Comparison of ENCODE assay signal across 22 cellular contexts in the genomic region with DNA sequence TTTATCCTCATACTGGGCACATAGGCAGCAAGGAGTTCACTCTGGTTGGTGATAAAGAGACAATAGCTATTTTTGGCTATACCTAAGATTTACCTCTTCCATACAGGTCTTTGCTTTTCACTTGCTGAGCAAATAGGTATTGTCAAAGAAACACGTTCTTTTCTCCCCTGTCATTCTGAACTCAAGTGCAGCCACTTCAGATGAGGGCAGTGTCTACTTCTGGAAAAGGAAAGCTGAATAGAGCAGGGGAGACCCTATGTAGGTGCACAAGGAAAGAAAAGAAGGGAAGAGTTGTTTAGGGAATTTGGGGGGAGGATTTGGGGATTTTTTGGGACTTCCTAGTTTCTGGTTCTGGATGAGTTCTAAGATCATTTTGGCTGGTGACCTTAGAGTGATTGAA.
"Had no signal": no experiment of that assay in that cellular context is flagged by ENCODE, and none has a peak within 500 bp of the region (broad histone marks: within the 10 kb centered on the region; RNA-seq: fewer than 3 reads in every experiment).

No MANE protein-coding gene starts in this region.

- H3K4me1 Mint-ChIP-seq: nephron progenitor cell; stimulated activated effector memory CD8-positive, alpha-beta T cell treated with anti-CD3 and anti-CD28 coated beads, Interleukin-12 subunit alpha, Interleukin-12 subunit beta, amount 100 ng/mL, for 72 hours had no signal

- H3K27me3 ChIP-seq: hepatocyte, neutrophil, right lobe of liver, tibial nerve, upper lobe of right lung, vagina had no signal

- H3K27ac ChIP-seq: hepatocyte, neutrophil, psoas muscle, right lobe of liver, tibial nerve, upper lobe of right lung, vagina had no signal

- H3K4me2 ChIP-seq: hepatocyte had no signal

- DNase-seq: effector CD8-positive, alpha-beta T cell; foreskin melanocyte; head of caudate nucleus; kidney; left cardiac atrium; left ventricle myocardium superior; mesenchymal stem cell; naive thymus-derived CD4-positive, alpha-beta T cell; nephron progenitor cell; psoas muscle; retina; right lobe of liver; stimulated activated CD4-positive, alpha-beta T cell treated with anti-CD3 and anti-CD28 coated beads, Interleukin-4, amount 100 ng/mL, for 1 hour; stimulated activated CD8-positive, alpha-beta memory T cell treated with anti-CD3 and anti-CD28 coated beads, Interleukin-4, amount 100 ng/mL, for 48 hours; stimulated activated naive CD8-positive, alpha-beta T cell treated with anti-CD3 and anti-CD28 coated beads, Interleukin-15, Interleukin-2, amounts not matched to agents 100 U/mL and 50 U/mL, for 24 hours; upper lobe of right lung had no signal

- H3K9me3 Mint-ChIP-seq: naive thymus-derived CD4-positive, alpha-beta T cell; nephron progenitor cell; stimulated activated effector memory CD8-positive, alpha-beta T cell treated with anti-CD3 and anti-CD28 coated beads, Interleukin-12 subunit alpha, Interleukin-12 subunit beta, amount 100 ng/mL, for 72 hours had no signal

- H2AFZ ChIP-seq: hepatocyte had no signal

- H3K36me3 ChIP-seq: neutrophil, right lobe of liver, tibial nerve, upper lobe of right lung, vagina had no signal

- H3K9me3 ChIP-seq: neutrophil, psoas muscle, right lobe of liver, tibial nerve, upper lobe of right lung, vagina had no signal

- H3K4me3 Mint-ChIP-seq: naive thymus-derived CD4-positive, alpha-beta T cell; nephron progenitor cell; stimulated activated effector memory CD8-positive, alpha-beta T cell treated with anti-CD3 and anti-CD28 coated beads, Interleukin-12 subunit alpha, Interleukin-12 subunit beta, amount 100 ng/mL, for 72 hours had no signal

- H3K79me2 ChIP-seq: hepatocyte had no signal

- H3K36me3 Mint-ChIP-seq: naive thymus-derived CD4-positive, alpha-beta T cell; stimulated activated effector memory CD8-positive, alpha-beta T cell treated with anti-CD3 and anti-CD28 coated beads, Interleukin-12 subunit alpha, Interleukin-12 subunit beta, amount 100 ng/mL, for 72 hours had no signal

- H3K4me1 ChIP-seq: psoas muscle, right lobe of liver, upper lobe of right lung, vagina had no signal

- H3K27ac Mint-ChIP-seq: naive thymus-derived CD4-positive, alpha-beta T cell; nephron progenitor cell; stimulated activated effector memory CD8-positive, alpha-beta T cell treated with anti-CD3 and anti-CD28 coated beads, Interleukin-12 subunit alpha, Interleukin-12 subunit beta, amount 100 ng/mL, for 72 hours had no signal

- ATAC-seq: left cardiac atrium; left ventricle myocardium superior; naive thymus-derived CD4-positive, alpha-beta T cell; psoas muscle; right lobe of liver; stimulated activated effector memory CD8-positive, alpha-beta T cell treated with anti-CD3 and anti-CD28 coated beads, Interleukin-12 subunit alpha, Interleukin-12 subunit beta, amount 100 ng/mL, for 72 hours; stimulated activated naive CD8-positive, alpha-beta T cell treated with anti-CD3 and anti-CD28 coated beads, Interleukin-15, Interleukin-2, amounts not matched to agents 100 U/mL and 50 U/mL, for 24 hours; upper lobe of right lung had no signal

- H3K4me3 ChIP-seq: hepatocyte, lung, psoas muscle, right lobe of liver, tibial nerve, upper lobe of right lung, vagina had no signal
